In the genomic region with DNA sequence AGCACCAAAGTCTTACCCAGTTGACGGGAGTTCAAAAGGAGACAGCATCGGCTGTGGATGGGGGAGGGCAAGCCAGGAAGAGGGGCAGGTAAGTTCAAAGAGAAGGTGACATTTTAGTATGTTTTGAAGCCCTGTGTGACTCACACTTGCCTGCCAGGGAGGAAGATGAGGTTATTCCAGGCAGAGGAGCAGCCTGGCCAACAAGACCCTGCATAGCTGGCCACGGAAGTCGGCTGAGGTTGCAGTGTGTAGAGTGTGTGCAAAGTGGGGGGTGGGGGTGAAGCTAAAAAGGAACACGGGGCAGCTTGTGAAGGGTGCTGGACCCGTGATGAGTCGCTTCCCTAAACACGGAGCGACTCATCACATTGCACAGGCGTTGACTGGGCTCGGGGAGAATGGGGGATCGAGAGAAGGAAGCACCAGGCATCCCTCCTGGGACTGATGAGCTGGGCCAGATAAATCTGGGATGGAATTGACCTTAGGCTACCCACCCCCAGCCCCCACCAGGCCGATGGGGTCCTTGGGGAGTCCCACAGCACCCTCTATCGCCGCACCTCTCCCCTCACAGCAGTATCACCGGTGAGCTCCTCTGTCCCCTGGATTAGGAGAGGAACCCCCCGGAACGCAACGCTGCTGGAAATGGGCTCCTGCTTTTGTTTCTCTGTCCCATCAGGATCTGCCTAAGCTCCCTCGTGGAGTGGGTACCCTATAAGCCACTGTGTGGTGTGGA, we compare ENCODE assay signal across 9 cellular contexts.
DNase-seq lines count a peak whose midpoint lies in the region; ATAC-seq and TF ChIP-seq lines count a peak whose summit lies in the region.
"Had no signal": no experiment of that assay in that cellular context is flagged by ENCODE, and none has a peak within 500 bp of the region (broad histone marks: within the 10 kb centered on the region; RNA-seq: fewer than 3 reads in every experiment).

No MANE protein-coding gene starts in this region.

- no peaks in the 10 kb centered on the region for H4K20me1 ChIP-seq in BLaER1 treated with 17β-estradiol and CSF1 and Interleukin-3, amounts not matched to agents 10 nM and 100 nM
- H4K20me1 ChIP-seq in mammary epithelial cell (ENCODE audit: insufficient read depth, low read length) = no peaks in the 10 kb centered on the region

- no TSS peak for BruUV-seq in mammary epithelial cell (replicated peaks; lab: Mats Ljungman, UMichigan)

- no peaks in the 10 kb centered on the region for H3K36me3 ChIP-seq in BLaER1 treated with 17β-estradiol and CSF1 and Interleukin-3, amounts not matched to agents 10 nM and 100 nM
- no peaks in the 10 kb centered on the region for H3K36me3 ChIP-seq in mammary epithelial cell (ENCODE audit: insufficient read depth, low read length)
- H3K36me3 ChIP-seq: pancreas had no signal

- H3K4me3 ChIP-seq in BLaER1 treated with 17β-estradiol and CSF1 and Interleukin-3, amounts not matched to agents 10 nM and 100 nM = peak overlapping the region in 2 of 10 experiments; percentile 0 to 43; a peak in 2 of 20 replicates
- no peak overlapping the region for H3K4me3 ChIP-seq in mammary epithelial cell (replicated peaks in 1 of 3; ENCODE audit: insufficient read depth in 1 of 3, low read depth in 2 of 3, low read length in 3 of 3)
- H3K4me3 ChIP-seq: pancreas had no signal

- no peaks in the 10 kb centered on the region for H3K36me3 Mint-ChIP-seq in T-helper 17 cell (ENCODE audit: low read depth)
- no peaks in the 10 kb centered on the region for H3K36me3 Mint-ChIP-seq in activated naive CD4-positive, alpha-beta T cell treated with anti-CD3 and anti-CD28 coated beads for 36 hours (ENCODE audit: low read depth)

- peak overlapping the region; percentile 96 for H3K27ac Mint-ChIP-seq in T-helper 17 cell
- peak overlapping the region; percentile 92 for H3K27ac Mint-ChIP-seq in activated naive CD4-positive, alpha-beta T cell treated with anti-CD3 and anti-CD28 coated beads for 36 hours

- H3K4me2 ChIP-seq in BLaER1 treated with 17β-estradiol and CSF1 and Interleukin-3, amounts not matched to agents 10 nM and 100 nM = peak overlapping the region; percentile 50 to 87 (median 77)
- H3K4me2 ChIP-seq in mammary epithelial cell (ENCODE audit: insufficient read depth, low read depth, low read length) = no peak overlapping the region

- H3K9ac ChIP-seq in BLaER1 treated with 17β-estradiol and CSF1 and Interleukin-3, amounts not matched to agents 10 nM and 100 nM = peak overlapping the region in 3 of 11 experiments; percentile 2 to 39 (median 2); a peak in 4 of 22 replicates
- no peak overlapping the region for H3K9ac ChIP-seq in mammary epithelial cell (ENCODE audit: insufficient read depth, low read length)

- in situ Hi-C loops in mammary epithelial cell (cut with MboI; ENCODE audit: low sequenced_read_pairs in 2 of 2) = loop anchor here (5.0 to 10.0 kb wide), 2 partner anchors 208 to 211 kb away; no protein-coding TSS in a partner anchor

- peak; percentile 71 for ATAC-seq in T-helper 17 cell
- no peak for ATAC-seq in GM18858 (IDR thresholded peaks at IDR 0.05; ENCODE audit: unreplicated experiment)
- ATAC-seq in HG02623 (IDR thresholded peaks at IDR 0.05; ENCODE audit: unreplicated experiment) = no peak

- peak overlapping the region in 10 of 11 experiments; percentile 18 to 71 (median 48); a peak in 18 of 22 replicates for H3K27ac ChIP-seq in BLaER1 treated with 17β-estradiol and CSF1 and Interleukin-3, amounts not matched to agents 10 nM and 100 nM
- no peak overlapping the region for H3K27ac ChIP-seq in mammary epithelial cell (ENCODE audit: insufficient read depth, low read depth, low read length)
- H3K27ac ChIP-seq: pancreas had no signal

- intact Hi-C loops in activated naive CD4-positive, alpha-beta T cell treated with anti-CD3 and anti-CD28 coated beads for 36 hours (cut with micrococcal nuclease) = loop anchor here (1.0 to 5.0 kb wide), 12 partner anchors 22 to 916 kb away; no protein-coding TSS in a partner anchor
- intact Hi-C loops in mammary epithelial cell (cut with micrococcal nuclease) = loop anchor here (5.0 kb wide), 1 partner anchor 936 kb away; no protein-coding TSS in a partner anchor
- intact Hi-C loops in posterior vena cava (cut with DNase I) = no loop called here

- H3K9me3 ChIP-seq in BLaER1 treated with 17β-estradiol and CSF1 and Interleukin-3, amounts not matched to agents 10 nM and 100 nM (replicated peaks in 1 of 11) = no peaks in the 10 kb centered on the region
- H3K9me3 ChIP-seq in T-helper 17 cell (ENCODE audit: control insufficient read depth, low read length, poor library complexity, severe bottlenecking) (no peaks in the 10 kb centered on the region), mammary epithelial cell (replicated peaks; ENCODE audit: insufficient read depth, low read length) (no peaks in the 10 kb centered on the region)
- H3K9me3 ChIP-seq: pancreas had no signal

- peaks cover 66% of the 10 kb centered on the region for H3K4me1 Mint-ChIP-seq in T-helper 17 cell
- peaks cover 86% of the 10 kb centered on the region for H3K4me1 Mint-ChIP-seq in activated naive CD4-positive, alpha-beta T cell treated with anti-CD3 and anti-CD28 coated beads for 36 hours (ENCODE audit: low read depth)

- H3K79me2 ChIP-seq in mammary epithelial cell (ENCODE audit: insufficient read depth, low read length) = no peaks in the 10 kb centered on the region

- 88% methylated on average over 14 of the region's 20 CpGs for WGBS in mammary epithelial cell (ENCODE audit: low coverage, missing lambda C conversion rate)

- H3K4me1 ChIP-seq in BLaER1 treated with 17β-estradiol and CSF1 and Interleukin-3, amounts not matched to agents 10 nM and 100 nM = peaks cover 66 to 96% (median 93%) of the 10 kb centered on the region in 10 experiments
- no peaks in the 10 kb centered on the region for H3K4me1 ChIP-seq in mammary epithelial cell (ENCODE audit: insufficient read depth, low read length)
- H3K4me1 ChIP-seq: pancreas had no signal

- DNase-seq in T-helper 17 cell = peak in 2 of 3 donors; percentile 20 to 55
- DNase-seq in activated naive CD4-positive, alpha-beta T cell treated with anti-CD3 and anti-CD28 coated beads for 36 hours = peak; percentile 92
- peak; percentile 30 to 59 (median 53) for DNase-seq in stimulated activated CD4-positive, alpha-beta T cell treated with anti-CD3 and anti-CD28 coated beads, Interleukin-12 subunit alpha, Interleukin-12 subunit beta, amount 100 ng/mL, for 48 hours (ENCODE audit: low read depth in 2 of 3, low spot score in 1 of 3)
- no peak for DNase-seq in mammary epithelial cell
- DNase-seq in posterior vena cava (ENCODE audit: low spot score) = no peak
- DNase-seq: pancreas had no signal

- dilution Hi-C loops in mammary epithelial cell (cut with HindIII; ENCODE audit: low sequenced_read_pairs) = loop anchor here (10.0 kb wide), 1 partner anchor 418 kb away; no protein-coding TSS in a partner anchor

- peaks cover 6% of the 10 kb centered on the region for H3K27me3 Mint-ChIP-seq in T-helper 17 cell
- no peaks in the 10 kb centered on the region for H3K27me3 Mint-ChIP-seq in activated naive CD4-positive, alpha-beta T cell treated with anti-CD3 and anti-CD28 coated beads for 36 hours (ENCODE audit: low read depth)

- TF ChIP-seq CTCF in mammary epithelial cell (conservative IDR thresholded peaks at IDR 0.05 in 1 of 2, IDR thresholded peaks at IDR 0.05 in 1 of 2; ENCODE audit: extremely low read depth in 1 of 2, insufficient read depth in 1 of 2, low read depth in 1 of 2, low read length in 2 of 2) = no peak

- no peak overlapping the region for H2AFZ ChIP-seq in mammary epithelial cell (ENCODE audit: low read depth, low read length)

- H3K27me3 ChIP-seq in BLaER1 treated with 17β-estradiol and CSF1 and Interleukin-3, amounts not matched to agents 10 nM and 100 nM = no peaks in the 10 kb centered on the region
- H3K27me3 ChIP-seq in mammary epithelial cell (ENCODE audit: insufficient read depth, low read length) = peaks cover 2% of the 10 kb centered on the region
- H3K27me3 ChIP-seq: pancreas had no signal

- no peaks in the 10 kb centered on the region for H3K9me3 Mint-ChIP-seq in activated naive CD4-positive, alpha-beta T cell treated with anti-CD3 and anti-CD28 coated beads for 36 hours

- H3K4me3 Mint-ChIP-seq in T-helper 17 cell = peak overlapping the region; percentile 89
- peak overlapping the region; percentile 51 for H3K4me3 Mint-ChIP-seq in activated naive CD4-positive, alpha-beta T cell treated with anti-CD3 and anti-CD28 coated beads for 36 hours

- CTCF ChIA-PET in activated naive CD4-positive, alpha-beta T cell treated with anti-CD3 and anti-CD28 coated beads for 36 hours (lab: Charles Lee) = interaction anchor here (0.8 to 8.5 kb wide), 40 partner anchors 10 to 261 kb away, joined by 3 to 106 read pairs (median 6); a partner anchor contains a TSS
- CTCF ChIA-PET in mammary epithelial cell (lab: Charles Lee; ENCODE audit: low non-redundant PET) = interaction anchor here (0.6 kb wide), 1 partner anchor 354 kb away, joined by 3 read pairs; no protein-coding TSS in a partner anchor

Comparison
In these comparisons a context has a peak if more than half of its experiments do, and no peak if none do; other contexts are left out.
1. DNase-seq: peak in T-helper 17 cell (2 of 3), activated naive CD4-positive, alpha-beta T cell treated with anti-CD3 and anti-CD28 coated beads for 36 hours (single experiment) and stimulated activated CD4-positive, alpha-beta T cell treated with anti-CD3 and anti-CD28 coated beads, Interleukin-12 subunit alpha, Interleukin-12 subunit beta, amount 100 ng/mL, for 48 hours (3 of 3); none in mammary epithelial cell (single experiment) and posterior vena cava (single experiment).
2. intact Hi-C loops: an anchor here in activated naive CD4-positive, alpha-beta T cell treated with anti-CD3 and anti-CD28 coated beads for 36 hours (1.0 to 5.0 kb wide) and mammary epithelial cell (5.0 kb wide); none called in posterior vena cava.